In the genomic region with DNA sequence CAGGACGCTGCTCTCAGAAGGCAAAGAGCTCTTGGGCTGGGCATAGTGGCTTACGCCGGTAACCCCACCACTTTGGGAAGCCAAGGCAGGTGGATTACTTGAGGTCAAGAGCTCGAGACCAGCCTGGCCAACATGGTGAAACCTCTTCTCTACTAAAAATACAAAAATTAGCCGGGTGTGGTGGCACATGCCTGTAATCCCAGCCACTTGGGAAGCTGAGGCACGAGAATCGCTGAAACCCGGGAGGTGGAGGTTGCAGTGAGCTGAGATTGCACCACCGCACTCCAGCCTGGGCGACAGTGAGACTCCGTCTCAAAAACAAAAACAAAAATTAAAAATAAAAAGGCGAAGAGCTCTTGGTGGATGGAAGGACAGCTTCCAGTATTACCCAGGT, we compare ENCODE assay signal across 8 cellular contexts. TPM values are rescaled to one million over a fixed set of nuclear protein-coding genes. Genes with fewer than 3 reads are reported as not detected.
DNase-seq lines count a peak whose midpoint lies in the region; ATAC-seq, FAIRE-seq and TF ChIP-seq lines count a peak whose summit lies in the region.
"Not testable (repeated sequence)": the region's sequence is repeated elsewhere in the genome, so short reads cannot be mapped to it uniquely, and the experiment has no call there.

No MANE protein-coding gene starts in this region.

- not testable (repeated sequence) for H3K9ac ChIP-seq in endocrine pancreas (ENCODE audit: control insufficient read depth, insufficient read depth, low read length)
- H3K9ac ChIP-seq in kidney (ENCODE audit: low read length in 2 of 2): peak overlapping the region; percentile 75 to 78

- not testable (repeated sequence) for H3K36me3 Mint-ChIP-seq in T-helper 1 cell treated with Interleukin-12 subunit alpha and Interleukin-12 subunit beta and Interleukin-4 antibody, amounts not matched to agents 30 μg/mL and 1 μg/mL, for 36 hours (ENCODE audit: low read depth); activated naive CD8-positive, alpha-beta T cell treated with anti-CD3 and anti-CD28 coated beads, Interleukin-2, amount 50 U/mL, for 24 hours (ENCODE audit: low read depth)

- H3K4me1 Mint-ChIP-seq in T-helper 1 cell treated with Interleukin-12 subunit alpha and Interleukin-12 subunit beta and Interleukin-4 antibody, amounts not matched to agents 30 μg/mL and 1 μg/mL, for 36 hours (ENCODE audit: low read depth): not testable (repeated sequence)
- H3K4me1 Mint-ChIP-seq in activated naive CD8-positive, alpha-beta T cell treated with anti-CD3 and anti-CD28 coated beads, Interleukin-2, amount 50 U/mL, for 24 hours: peaks cover 15% of the 10 kb centered on the region

- not testable (repeated sequence) for TF ChIP-seq CTCF in BE2C (IDR thresholded peaks at IDR 0.05; ENCODE audit: low read depth, low read length); HL-60 (IDR thresholded peaks at IDR 0.05; ENCODE audit: insufficient read depth, low read length); kidney (IDR thresholded peaks at IDR 0.05; ENCODE audit: borderline replicate concordance, extremely low read depth, insufficient read depth); stomach (IDR thresholded peaks at IDR 0.05)

- DNase-seq in BE2C; HL-60 (ENCODE audit: low read depth in 1 of 2, low spot score in 1 of 2); activated naive CD8-positive, alpha-beta T cell treated with anti-CD3 and anti-CD28 coated beads, Interleukin-2, amount 50 U/mL, for 24 hours; kidney; stomach: not testable (repeated sequence)

- intact Hi-C loops in kidney (cut with DNase I); stomach (cut with DNase I; ENCODE audit: low total_unique reads): not testable (repeated sequence)

- not testable (repeated sequence) for FAIRE-seq in kidney (lab: Jason Lieb, UNC)

- H3K9me3 Mint-ChIP-seq in T-helper 1 cell treated with Interleukin-12 subunit alpha and Interleukin-12 subunit beta and Interleukin-4 antibody, amounts not matched to agents 30 μg/mL and 1 μg/mL, for 36 hours; activated naive CD8-positive, alpha-beta T cell treated with anti-CD3 and anti-CD28 coated beads, Interleukin-2, amount 50 U/mL, for 24 hours: not testable (repeated sequence)

- not testable (repeated sequence) for H3K4me1 ChIP-seq in BE2C; endocrine pancreas (ENCODE audit: control insufficient read depth, insufficient read depth, low read length); neuron (ENCODE audit: insufficient read depth, low read length)
- H3K4me1 ChIP-seq in kidney (ENCODE audit: control insufficient read depth in 1 of 2, insufficient read depth in 1 of 2, low read depth in 1 of 2, low read length in 2 of 2) (peaks cover 0 to 22% of the 10 kb centered on the region in 2 donors), stomach (peaks cover 15 to 38% (median 28%) of the 10 kb centered on the region in 4 donors)

- H3K27me3 ChIP-seq in BE2C; HL-60 (ENCODE audit: insufficient read depth, poor library complexity, severe bottlenecking); endocrine pancreas (ENCODE audit: control insufficient read depth, insufficient read depth, low read length); stomach: not testable (repeated sequence)
- H3K27me3 ChIP-seq in neuron (ENCODE audit: insufficient read depth, low read length): peaks cover 17% of the 10 kb centered on the region

- H3K36me3 ChIP-seq in BE2C; endocrine pancreas (ENCODE audit: control insufficient read depth, insufficient read depth, low read length); kidney (ENCODE audit: control insufficient read depth in 1 of 2, insufficient read depth in 2 of 2, low read length in 2 of 2); neuron (ENCODE audit: insufficient read depth, low read length); stomach: not testable (repeated sequence)

- not testable (repeated sequence) for TF ChIP-seq POLR2A in stomach (IDR thresholded peaks at IDR 0.05)

- H3K27me3 Mint-ChIP-seq in T-helper 1 cell treated with Interleukin-12 subunit alpha and Interleukin-12 subunit beta and Interleukin-4 antibody, amounts not matched to agents 30 μg/mL and 1 μg/mL, for 36 hours (ENCODE audit: low read depth): peaks cover 12% of the 10 kb centered on the region
- H3K27me3 Mint-ChIP-seq in activated naive CD8-positive, alpha-beta T cell treated with anti-CD3 and anti-CD28 coated beads, Interleukin-2, amount 50 U/mL, for 24 hours: not testable (repeated sequence)

- H3K9me3 ChIP-seq in BE2C; endocrine pancreas (ENCODE audit: control insufficient read depth, low read length); kidney (ENCODE audit: control insufficient read depth in 1 of 2, low read length in 2 of 2); neuron (ENCODE audit: low read length); stomach: not testable (repeated sequence)

- not testable (repeated sequence) for H3K27ac ChIP-seq in HL-60 (replicated peaks)
- H3K27ac ChIP-seq in kidney (ENCODE audit: low read depth in 2 of 2, low read length in 2 of 2) (peak overlapping the region; percentile 49 to 85), stomach (peak overlapping the region; percentile 86 to 92 (median 89))

- not testable (repeated sequence) for ATAC-seq in activated naive CD8-positive, alpha-beta T cell treated with anti-CD3 and anti-CD28 coated beads, Interleukin-2, amount 50 U/mL, for 24 hours

- 49 to 64% (median 56%) methylated on average over 12 of the region's 12 CpGs for WGBS in stomach, 5 donors

- H3K4me3 Mint-ChIP-seq in T-helper 1 cell treated with Interleukin-12 subunit alpha and Interleukin-12 subunit beta and Interleukin-4 antibody, amounts not matched to agents 30 μg/mL and 1 μg/mL, for 36 hours: peak overlapping the region; percentile 94
- H3K4me3 Mint-ChIP-seq in activated naive CD8-positive, alpha-beta T cell treated with anti-CD3 and anti-CD28 coated beads, Interleukin-2, amount 50 U/mL, for 24 hours: peak overlapping the region; percentile 87

- H3K4me3 ChIP-seq in BE2C (ENCODE audit: low read depth, low read length) (peak overlapping the region; percentile 79), HL-60 (replicated peaks; ENCODE audit: insufficient read depth, low read length) (peak overlapping the region; percentile 54), endocrine pancreas (ENCODE audit: control insufficient read depth, insufficient read depth, low read length) (peak overlapping the region; percentile 24), kidney (ENCODE audit: low read length in 2 of 2) (peak overlapping the region; percentile 83 to 91), neuron (ENCODE audit: low read length) (peak overlapping the region; percentile 54), stomach (peak overlapping the region; percentile 51 to 65 (median 60))

- not testable (repeated sequence) for TF ChIP-seq EP300 in stomach (IDR thresholded peaks at IDR 0.05)

- H2AFZ ChIP-seq in neuron (ENCODE audit: low read depth, low read length): not testable (repeated sequence)

- peak overlapping the region; percentile 36 for H3K27ac Mint-ChIP-seq in T-helper 1 cell treated with Interleukin-12 subunit alpha and Interleukin-12 subunit beta and Interleukin-4 antibody, amounts not matched to agents 30 μg/mL and 1 μg/mL, for 36 hours
- not testable (repeated sequence) for H3K27ac Mint-ChIP-seq in activated naive CD8-positive, alpha-beta T cell treated with anti-CD3 and anti-CD28 coated beads, Interleukin-2, amount 50 U/mL, for 24 hours

RNA-seq across cellular contexts. Expression of a gene that starts 34.6 kb away (rescaled TPM):
- 104 TPM for polyA plus RNA-seq in BE2C (2012; ENCODE audit: insufficient read depth, insufficient read length, low read depth)
- total RNA-seq in kidney (27.4 TPM), stomach (10 to 100 TPM in 4 of 5 donors, not detected in 1; 11.4 to 53.6 (median 19.6) TPM)
- polyA plus RNA-seq in kidney (ENCODE audit: insufficient read depth, low read depth, low replicate concordance) (84.9 TPM), stomach (10 to 100 TPM; 20.5 to 33.6 (median 25.5) TPM)

RNA-seq across cellular contexts. Expression of a gene that starts 59.3 kb away (rescaled TPM):
- polyA plus RNA-seq in BE2C (2012; ENCODE audit: insufficient read depth, insufficient read length, low read depth): 20.8 TPM
- total RNA-seq in kidney (30.5 TPM), stomach (10 to 100 TPM in 4 of 5 donors, 1 to 10 TPM in 1; 1.2 to 73.7 (median 19.3) TPM)
- polyA plus RNA-seq in kidney (ENCODE audit: insufficient read depth, low read depth, low replicate concordance) (14.2 TPM), stomach (10 to 100 TPM in 2 of 3 donors, 1 to 10 TPM in 1; 9.0 to 13.9 (median 12.5) TPM)

Comparison
In these comparisons a context has a peak if more than half of its experiments do, and no peak if none do; other contexts are left out.
1. H3K4me3 ChIP-seq: peak in every context shown above with its lines; median percentile 87 in kidney; 79 in BE2C; 60 in stomach; 54 in HL-60; 54 in neuron; 24 in endocrine pancreas.